11 cellular contexts compared by ENCODE assay signal in the genomic region with DNA sequence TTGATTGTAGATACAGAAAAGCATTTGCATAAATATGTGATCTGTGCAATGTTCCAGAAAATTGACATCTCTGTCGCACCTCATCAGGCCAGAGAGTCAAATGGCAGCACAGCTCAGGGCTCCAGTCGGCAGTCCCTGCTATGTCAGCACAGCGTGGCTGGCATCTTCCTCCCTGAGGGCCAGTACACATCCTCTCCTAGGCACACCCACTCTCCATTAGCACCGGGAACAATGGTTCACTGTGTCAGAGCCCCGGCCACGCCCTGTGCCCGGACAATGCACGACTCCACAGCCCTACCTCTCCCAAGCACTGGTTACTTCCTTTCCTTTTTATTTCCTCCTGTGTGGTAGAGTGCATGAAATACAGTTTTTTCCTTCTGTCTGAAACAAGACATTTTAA.
A peak's percentile ranks its signal among the peaks of the same experiment; 100 is the strongest.
DNase-seq lines count a peak whose midpoint lies in the region; ATAC-seq and TF ChIP-seq lines count a peak whose summit lies in the region.
"Had no signal": no experiment of that assay in that cellular context is flagged by ENCODE, and none has a peak within 500 bp of the region (broad histone marks: within the 10 kb centered on the region; RNA-seq: fewer than 3 reads in every experiment).

No MANE protein-coding gene starts in this region.

- H3K4ac ChIP-seq in mesendoderm (ENCODE audit: low read depth, low read length): no peak overlapping the region

- H3K4me1 ChIP-seq in colonic mucosa: no peaks in the 10 kb centered on the region
- H3K4me1 ChIP-seq in mesendoderm (ENCODE audit: control insufficient read depth, low read depth, low read length): peaks cover 26% of the 10 kb centered on the region

- no peak overlapping the region for H2BK120ac ChIP-seq in mesendoderm (ENCODE audit: low read depth, low read length)

- peak overlapping the region; percentile 17 for H3K56ac ChIP-seq in mesendoderm (ENCODE audit: low read length)

- no peaks in the 10 kb centered on the region for H3K9me3 ChIP-seq in colonic mucosa

- no peak overlapping the region for H3K23ac ChIP-seq in mesendoderm (ENCODE audit: low read length)

- H3K4me3 ChIP-seq in colonic mucosa (no peak overlapping the region), mesendoderm (ENCODE audit: low read length) (no peak overlapping the region)

- no peak overlapping the region for H3K4me2 ChIP-seq in mesendoderm (ENCODE audit: low read length)

- H4K5ac ChIP-seq in mesendoderm (ENCODE audit: low read length): no peak overlapping the region

- no peak for ATAC-seq in GM21576 (IDR thresholded peaks at IDR 0.05; ENCODE audit: unreplicated experiment)

- no CpG with 5 or more reads among the region's 8 CpGs for WGBS in mesendoderm (ENCODE audit: extremely low coverage, insufficient coverage, low lambda C conversion rate)

- peaks cover 0 to 11% of the 10 kb centered on the region in 2 donors for H3K36me3 Mint-ChIP-seq in CD14-positive monocyte

- peak overlapping the region in 1 of 2 donors; percentile 48 for H3K9ac ChIP-seq in colonic mucosa (ENCODE audit: low read depth in 2 of 2, low read length in 2 of 2)
- no peak overlapping the region for H3K9ac ChIP-seq in mesendoderm (ENCODE audit: low read length)

- peaks cover 0 to 2% (median 0%) of the 10 kb centered on the region in 3 donors for H3K27me3 Mint-ChIP-seq in CD14-positive monocyte (ENCODE audit: low read depth in 3 of 3)
- H3K27me3 Mint-ChIP-seq: naive B cell had no signal

- peaks cover 20% of the 10 kb centered on the region for H3K4me1 Mint-ChIP-seq in CD14-positive monocyte

- H3K36me3 ChIP-seq in colonic mucosa (no peaks in the 10 kb centered on the region), mesendoderm (ENCODE audit: control insufficient read depth, insufficient read depth, low read length) (no peaks in the 10 kb centered on the region)

- no peaks in the 10 kb centered on the region for H3K79me2 ChIP-seq in mesendoderm (ENCODE audit: control insufficient read depth, insufficient read depth, low read length)

- H3K27me3 ChIP-seq in colonic mucosa: no peaks in the 10 kb centered on the region
- H3K27me3 ChIP-seq in mesendoderm (ENCODE audit: insufficient read depth, low read length, poor library complexity): no peaks in the 10 kb centered on the region

- H2AK5ac ChIP-seq in mesendoderm (ENCODE audit: low read length): no peak overlapping the region

- no peak for DNase-seq in CD14-positive monocyte (ENCODE audit: low spot score)
- DNase-seq in NCI-H146 treated with DMSO at 0.1 percent for 48 hours (lab: John Stamatoyannopoulos, UW; ENCODE audit: unreplicated experiment): peak; percentile 24
- peak; percentile 92 for DNase-seq in colonic mucosa
- DNase-seq in mesendoderm: peak; percentile 62
- DNase-seq in DMS 273 treated with DMSO at 0.1 percent for 48 hours (lab: John Stamatoyannopoulos, UW): no peak
- DNase-seq in GM03348 (ENCODE audit: low spot score): no peak
- no peak for DNase-seq in OCI-M1 (lab: John Stamatoyannopoulos, UW)
- DNase-seq: activated CD4-positive, alpha-beta T cell treated with anti-CD3 and anti-CD28 coated beads for 1 hour; amniotic stem cell; naive B cell had no signal

- TF ChIP-seq CTCF in CD14-positive monocyte (IDR thresholded peaks at IDR 0.05) (no peak), colonic mucosa (IDR thresholded peaks at IDR 0.05) (no peak)

- no peak overlapping the region for H3K18ac ChIP-seq in mesendoderm (ENCODE audit: low read length)

- peak overlapping the region; percentile 30 to 87 (median 81) for H3K27ac Mint-ChIP-seq in CD14-positive monocyte
- H3K27ac Mint-ChIP-seq: naive B cell had no signal

- intact Hi-C loops in CD14-positive monocyte (cut with micrococcal nuclease): no loop called here
- intact Hi-C loops in colonic mucosa (cut with DNase I): no loop called here

- peak overlapping the region; percentile 80 for H3K27ac ChIP-seq in colonic mucosa
- H3K27ac ChIP-seq in mesendoderm (ENCODE audit: low read depth, low read length): no peak overlapping the region

- peak overlapping the region; percentile 58 to 82 for H3K4me3 Mint-ChIP-seq in CD14-positive monocyte
- H3K4me3 Mint-ChIP-seq: naive B cell had no signal

- no peak overlapping the region for H2BK15ac ChIP-seq in mesendoderm (replicated peaks; ENCODE audit: low read depth)

- H2BK5ac ChIP-seq in mesendoderm (ENCODE audit: low read length): peak overlapping the region; percentile 81

- no peaks in the 10 kb centered on the region for H3K79me1 ChIP-seq in mesendoderm (ENCODE audit: low read length)

- H4K8ac ChIP-seq in mesendoderm (ENCODE audit: low read depth, low read length): no peak overlapping the region

- no peaks in the 10 kb centered on the region for H3K9me3 Mint-ChIP-seq in CD14-positive monocyte
- H3K9me3 Mint-ChIP-seq: naive B cell had no signal

Comparison
In these comparisons a context has a peak if more than half of its experiments do, and no peak if none do; other contexts are left out.
1. DNase-seq: peak in NCI-H146 treated with DMSO at 0.1 percent for 48 hours (single experiment), colonic mucosa (single experiment) and mesendoderm (single experiment); none in CD14-positive monocyte (single experiment), DMS 273 treated with DMSO at 0.1 percent for 48 hours (single experiment), GM03348 (single experiment) and OCI-M1 (single experiment).